In the genomic region with DNA sequence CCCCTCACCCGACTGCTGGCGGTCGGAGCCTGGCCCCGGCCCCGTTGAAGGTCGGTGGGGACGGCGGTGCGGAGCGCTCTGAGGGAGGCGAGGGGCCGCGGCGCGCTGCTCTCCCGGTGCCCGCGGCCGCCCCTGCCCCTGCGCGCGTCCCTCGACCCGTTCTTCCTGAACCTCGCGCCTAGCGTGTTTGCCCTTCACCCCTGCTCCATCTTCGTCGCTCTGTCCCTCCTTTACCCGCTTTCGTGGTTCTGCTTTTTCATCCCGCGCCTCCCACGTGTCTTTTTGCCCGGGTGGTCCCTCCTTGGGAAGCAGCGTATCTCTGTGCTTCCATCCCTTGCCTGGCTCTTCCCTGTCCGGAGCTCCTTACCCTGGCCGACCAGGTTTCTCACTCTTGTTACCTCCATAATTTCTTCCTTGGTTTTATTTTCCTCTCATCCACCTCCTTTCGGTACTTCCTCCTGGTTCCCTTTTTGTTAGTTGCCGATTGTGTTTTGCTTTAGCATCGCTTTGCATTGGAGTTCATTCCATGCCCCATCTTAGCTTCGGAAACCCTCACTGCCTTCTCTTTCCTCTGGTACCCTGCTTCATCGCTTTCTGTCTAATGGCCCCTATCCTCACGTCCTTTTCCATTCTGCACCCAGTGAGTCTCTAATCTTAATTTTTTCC, we compare ENCODE assay signal across 8 cellular contexts. TPM values are rescaled to one million over a fixed set of nuclear protein-coding genes. Genes with fewer than 3 reads are reported as not detected.
DNase-seq lines count a peak whose midpoint lies in the region; ATAC-seq, FAIRE-seq and TF ChIP-seq lines count a peak whose summit lies in the region.

No MANE protein-coding gene starts in this region.

- no peaks in the 10 kb centered on the region for H3K36me3 Mint-ChIP-seq in astrocyte (ENCODE audit: low read depth, unreplicated experiment)

- no peaks in the 10 kb centered on the region for H3K27me3 Mint-ChIP-seq in astrocyte (ENCODE audit: low read depth, unreplicated experiment)

- DNase-seq in AG08396 (ENCODE audit: low spot score) (peak; percentile 23), GM13977 (ENCODE audit: low spot score) (peak; percentile 34), NCI-H526 treated with DMSO at 0.1 percent for 48 hours (lab: John Stamatoyannopoulos, UW) (peak; percentile 53), astrocyte (ENCODE audit: low read depth) (no peak), iPS DF 6.9 (ENCODE audit: low read depth, low spot score) (no peak), sigmoid colon (no peak), NK-92 (lab: John Stamatoyannopoulos, UW; ENCODE audit: unreplicated experiment) (no peak)

- no CpG with 5 or more reads among the region's 44 CpGs for WGBS in iPS DF 6.9 (ENCODE audit: insufficient coverage, insufficient read length)
- 0 to 1% methylated on average over 44 of the region's 44 CpGs for WGBS in sigmoid colon, 2 donors

- H3K9me3 ChIP-seq in astrocyte (ENCODE audit: insufficient read depth, low read depth, low read length) (no peaks in the 10 kb centered on the region), iPS DF 6.9 (ENCODE audit: control insufficient read depth, insufficient read depth, low read length) (no peaks in the 10 kb centered on the region), sigmoid colon (no peaks in the 10 kb centered on the region)

- H3K27ac ChIP-seq in astrocyte (ENCODE audit: low read depth, low read length) (peak overlapping the region; percentile 21), iPS DF 6.9 (ENCODE audit: low read length) (no peak overlapping the region), sigmoid colon (peak overlapping the region; percentile 89 to 92 (median 90))

- TF ChIP-seq CTCF in GM13977 (IDR thresholded peaks at IDR 0.05; ENCODE audit: extremely low read depth, insufficient read depth, missing control alignments) (no peak), astrocyte (IDR thresholded peaks at IDR 0.05; ENCODE audit: insufficient read depth, low read depth, low read length) (no peak), sigmoid colon (IDR thresholded peaks at IDR 0.05) (no peak)

- H3K27ac Mint-ChIP-seq in astrocyte (ENCODE audit: unreplicated experiment): peak overlapping the region; percentile 82

- no peaks in the 10 kb centered on the region for H3K9me3 Mint-ChIP-seq in astrocyte (ENCODE audit: unreplicated experiment)

- no peaks in the 10 kb centered on the region for H3K36me3 ChIP-seq in astrocyte (ENCODE audit: insufficient read depth, low read length)
- H3K36me3 ChIP-seq in iPS DF 6.9 (ENCODE audit: control insufficient read depth, insufficient read depth, low read length): peaks cover 3% of the 10 kb centered on the region; the same call in 1 of the 2 replicates
- H3K36me3 ChIP-seq in sigmoid colon: peaks cover 0 to 16% (median 0%) of the 10 kb centered on the region in 4 donors

- no peak for TF ChIP-seq POLR2A in sigmoid colon (IDR thresholded peaks at IDR 0.05)

- ATAC-seq in HG02885 (IDR thresholded peaks at IDR 0.05; ENCODE audit: poor library complexity, unreplicated experiment): peak; percentile 28

- in situ Hi-C loops in GM13977 (cut with MboI; ENCODE audit: low pct_unique_long_range_greater_than_20kb, low sequenced_read_pairs, unreplicated experiment): no loop called here

- peak overlapping the region; percentile 93 for H3K9ac ChIP-seq in astrocyte (ENCODE audit: low read length)

- no peaks in the 10 kb centered on the region for H3K27me3 ChIP-seq in astrocyte (ENCODE audit: insufficient read depth, low read length)
- H3K27me3 ChIP-seq in iPS DF 6.9 (ENCODE audit: control insufficient read depth, insufficient read depth, low read length): no peaks in the 10 kb centered on the region
- H3K27me3 ChIP-seq in sigmoid colon: no peaks in the 10 kb centered on the region

- no peaks in the 10 kb centered on the region for H4K20me1 ChIP-seq in astrocyte (ENCODE audit: insufficient read depth, low read length)

- no peaks in the 10 kb centered on the region for H3K4me1 ChIP-seq in astrocyte (ENCODE audit: insufficient read depth, low read length)
- no peaks in the 10 kb centered on the region for H3K4me1 ChIP-seq in iPS DF 6.9 (ENCODE audit: control insufficient read depth, insufficient read depth, low read length)
- peaks cover 0 to 24% (median 17%) of the 10 kb centered on the region in 4 donors for H3K4me1 ChIP-seq in sigmoid colon

- H3K4me1 Mint-ChIP-seq in astrocyte (ENCODE audit: low read depth, unreplicated experiment): peaks cover 7% of the 10 kb centered on the region

- peak overlapping the region; percentile 95 for H3K4me3 ChIP-seq in astrocyte (ENCODE audit: insufficient read depth, low read depth, low read length)
- H3K4me3 ChIP-seq in iPS DF 6.9 (ENCODE audit: low read length): peak overlapping the region; percentile 74; the same call in 1 of the 2 replicates
- peak overlapping the region; percentile 85 to 92 (median 90) for H3K4me3 ChIP-seq in sigmoid colon

- H3K79me2 ChIP-seq in astrocyte (ENCODE audit: insufficient read depth, low read length): no peaks in the 10 kb centered on the region

- intact Hi-C loops in sigmoid colon (cut with DNase I): loop anchor here (5.0 kb wide), 1 partner anchor 42 kb away; no protein-coding TSS in a partner anchor

- peak overlapping the region; percentile 99 for H3K4me3 Mint-ChIP-seq in astrocyte (ENCODE audit: unreplicated experiment)

- peak overlapping the region; percentile 97 for H3K4me2 ChIP-seq in astrocyte (ENCODE audit: low read length)

- FAIRE-seq in astrocyte (lab: Jason Lieb, UNC): no peak

- TF ChIP-seq EP300 in sigmoid colon (IDR thresholded peaks at IDR 0.05): no peak

- peak overlapping the region; percentile 98 for H2AFZ ChIP-seq in astrocyte (ENCODE audit: low read depth, low read length)

RNA-seq across cellular contexts. Expression of a gene that starts 0.7 kb away (rescaled TPM):
- total RNA-seq in astrocyte (8.4 and 10.0 TPM in 2 replicates), sigmoid colon (10 to 100 TPM; 21.4 to 31.7 (median 28.1) TPM)
- polyA plus RNA-seq in sigmoid colon: 10 to 100 TPM; 15.2 to 31.4 (median 21.6) TPM

Comparison
In these comparisons a context has a peak if more than half of its experiments do, and no peak if none do; other contexts are left out.
1. DNase-seq: peak in AG08396 (single experiment), GM13977 (single experiment) and NCI-H526 treated with DMSO at 0.1 percent for 48 hours (single experiment); none in astrocyte (single experiment), iPS DF 6.9 (single experiment), sigmoid colon (single experiment) and NK-92 (single experiment).
2. Peak in every context shown above with its lines, with median percentiles within 50 percentile points of each other: H3K4me3 ChIP-seq.